Comparison of ENCODE assay signal across 8 cellular contexts in the genomic region with DNA sequence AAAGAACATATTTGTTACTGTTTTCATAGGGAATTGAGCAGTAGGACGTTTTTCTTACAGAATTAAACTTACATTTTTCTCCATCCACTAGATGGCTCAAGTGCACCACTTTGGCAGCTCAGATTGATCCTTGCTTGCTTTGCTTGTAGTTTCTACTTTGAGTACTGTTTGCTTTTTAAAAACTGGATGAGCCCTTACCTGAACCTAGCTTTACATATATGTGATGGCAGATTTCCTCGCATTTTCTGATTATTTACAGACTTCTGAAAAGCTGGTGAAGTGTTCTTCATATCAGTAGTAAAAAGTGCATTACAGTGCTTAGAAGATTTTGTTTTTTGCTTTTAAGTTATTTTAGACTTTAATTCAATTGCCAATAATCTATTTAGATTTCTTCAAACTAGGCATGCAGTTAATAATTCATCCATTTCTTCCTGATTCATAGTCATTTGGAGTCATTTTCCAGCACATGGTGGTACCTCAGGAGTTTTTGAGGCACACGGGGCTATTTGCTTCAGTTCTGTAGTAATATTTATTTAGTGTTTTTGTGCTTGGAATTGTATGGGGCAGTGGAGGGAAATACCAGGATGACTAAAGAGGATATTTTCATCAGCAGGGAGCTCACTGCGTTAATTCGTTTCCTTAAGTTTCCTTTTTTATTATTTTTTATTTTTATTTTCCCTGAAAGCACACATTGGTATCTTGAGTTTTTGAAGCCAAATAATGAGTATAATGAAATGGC. TPM values are rescaled to one million over a fixed set of nuclear protein-coding genes. Genes with fewer than 3 reads are reported as not detected.
DNase-seq lines count a peak whose midpoint lies in the region; ATAC-seq, FAIRE-seq and TF ChIP-seq lines count a peak whose summit lies in the region.

No MANE protein-coding gene starts in this region.

- no peak overlapping the region for H3K9ac ChIP-seq in HepG2 (ENCODE audit: insufficient read depth, low read depth, low read length)

- H3K4me3 ChIP-seq in RWPE2 (ENCODE audit: severe bottlenecking) (no peak overlapping the region), choroid plexus epithelial cell (ENCODE audit: low read depth, low read length) (no peak overlapping the region), HepG2 (replicated peaks in 1 of 3; ENCODE audit: insufficient read depth in 1 of 3, low read depth in 2 of 3, low read length in 3 of 3) (no peak overlapping the region; a peak in 1 of 6 replicates), thyroid gland (replicated peaks in 1 of 3) (no peak overlapping the region)

- 11% methylated on average over 5 of the region's 5 CpGs for WGBS in HepG2 (ENCODE audit: low lambda C conversion rate)
- WGBS in thyroid gland, 2 donors, result 13 to 17% methylated on average over 5 of the region's 5 CpGs

- TF ChIP-seq RAD21 in HepG2 (CRISPR knock-in tag; IDR thresholded peaks at IDR 0.05), result peak; percentile 74

- DNase-seq in activated CD8-positive, alpha-beta memory T cell treated with anti-CD3 and anti-CD28 coated beads, Interleukin-2, amount 50 U/mL, for 4 hours, result peak; percentile 18
- DNase-seq in activated CD8-positive, alpha-beta memory T cell treated with anti-CD3 and anti-CD28 coated beads, Interleukin-2, amount 50 U/mL, for 48 hours, result no peak
- peak; percentile 87 to 94 for DNase-seq in Kasumi-1 (lab: John Stamatoyannopoulos, UW)
- DNase-seq in RWPE2 (ENCODE audit: low spot score), result no peak
- peak; percentile 90 for DNase-seq in choroid plexus epithelial cell (ENCODE audit: low read depth)
- peak; percentile 70 for DNase-seq in HepG2 (ENCODE audit: low spot score)
- peak; percentile 66 to 74 for DNase-seq in thyroid gland

- ATAC-seq in RWPE2 (ENCODE audit: low read depth), result peak; percentile 84
- ATAC-seq in HepG2, result peak; percentile 86
- no peak for ATAC-seq in GM21723 (IDR thresholded peaks at IDR 0.05; ENCODE audit: unreplicated experiment)

- no peak overlapping the region for H2AFZ ChIP-seq in HepG2 (ENCODE audit: low read length)

- peaks cover 26% of the 10 kb centered on the region for H3K4me1 ChIP-seq in RWPE2 (ENCODE audit: insufficient read depth, poor library complexity, severe bottlenecking)
- peaks cover 21% of the 10 kb centered on the region for H3K4me1 ChIP-seq in HepG2 (ENCODE audit: insufficient read depth, low read length)
- peaks cover 37 to 39% of the 10 kb centered on the region in 2 donors for H3K4me1 ChIP-seq in thyroid gland

- H3K36me3 ChIP-seq in RWPE2 (ENCODE audit: low read depth) (no peaks in the 10 kb centered on the region), HepG2 (replicated peaks in 1 of 2; ENCODE audit: control insufficient read depth in 1 of 2, insufficient read depth in 2 of 2, low read length in 2 of 2) (no peaks in the 10 kb centered on the region), thyroid gland (no peaks in the 10 kb centered on the region)

- no peaks in the 10 kb centered on the region for H4K20me1 ChIP-seq in HepG2 (ENCODE audit: insufficient read depth, low read length)

- POLR2A ChIA-PET in HepG2 (lab: Yijun Ruan, JAX), result no interaction called here

- peak overlapping the region; percentile 54 for H3K27ac ChIP-seq in RWPE2 (ENCODE audit: poor library complexity, severe bottlenecking)
- no peak overlapping the region for H3K27ac ChIP-seq in HepG2 (ENCODE audit: extremely low read length, insufficient read depth, low read length)
- peak overlapping the region; percentile 47 to 65 (median 51) for H3K27ac ChIP-seq in thyroid gland

- H3K9me3 ChIP-seq in RWPE2 (ENCODE audit: severe bottlenecking) (no peaks in the 10 kb centered on the region), HepG2 (ENCODE audit: low read length) (no peaks in the 10 kb centered on the region), thyroid gland (no peaks in the 10 kb centered on the region)

- peak; percentile 59 for FAIRE-seq in HepG2 (lab: Jason Lieb, UNC)

- no TSS peak for BruUV-seq in HepG2 (replicated peaks; lab: Mats Ljungman, UMichigan)

- CTCF ChIA-PET in HepG2 (lab: Yijun Ruan, JAX; ENCODE audit: low intra/inter-chr PET ratio, low total read pairs), result interaction anchor here (0.7 to 3.9 kb wide), 8 partner anchors 80 to 294 kb away, joined by 3 to 46 read pairs (median 3); no protein-coding TSS in a partner anchor

- H3K27me3 ChIP-seq in RWPE2 (ENCODE audit: insufficient read depth, poor library complexity, severe bottlenecking) (no peaks in the 10 kb centered on the region), HepG2 (ENCODE audit: control insufficient read depth in 1 of 2, insufficient read depth in 2 of 2, low read length in 2 of 2) (no peaks in the 10 kb centered on the region), thyroid gland (no peaks in the 10 kb centered on the region)

- peak; percentile 90 for TF ChIP-seq CTCF in RWPE2 (IDR thresholded peaks at IDR 0.05; ENCODE audit: poor library complexity, severe bottlenecking)
- peak; percentile 81 for TF ChIP-seq CTCF in choroid plexus epithelial cell (conservative IDR thresholded peaks at IDR 0.05; ENCODE audit: low read depth, low read length)
- peak; percentile 84 for TF ChIP-seq CTCF in HepG2 (CRISPR knock-in tag; IDR thresholded peaks at IDR 0.05)
- peak; percentile 34 to 95 (median 74) for TF ChIP-seq CTCF in thyroid gland (IDR thresholded peaks at IDR 0.05)

- H3K79me2 ChIP-seq in HepG2 (ENCODE audit: insufficient read depth, low read length), result no peaks in the 10 kb centered on the region

- peak overlapping the region; percentile 30; the same call in 1 of the 2 replicates for H3K4me2 ChIP-seq in HepG2 (ENCODE audit: low read depth, low read length)

- no peak for TF ChIP-seq EP300 in HepG2 (IDR thresholded peaks at IDR 0.05; ENCODE audit: low read depth in 2 of 2, low read length in 2 of 2)
- no peak for TF ChIP-seq EP300 in HepG2 (CRISPR knock-in tag; IDR thresholded peaks at IDR 0.05; ENCODE audit: borderline replicate concordance)

- in situ Hi-C loops in HepG2 (cut with HindIII; ENCODE audit: extremely low pct_ligation_motif_present, low pct_unique_long_range_greater_than_20kb), result loop anchor here (5.0 to 25.0 kb wide), 3 partner anchors 84 to 299 kb away; no protein-coding TSS in a partner anchor

- TF ChIP-seq POLR2A in HepG2 (IDR thresholded peaks at IDR 0.05; ENCODE audit: insufficient read depth in 1 of 2, low read depth in 2 of 2, low read length in 2 of 2) (no peak), thyroid gland (IDR thresholded peaks at IDR 0.05) (no peak)

- intact Hi-C loops in HepG2 (cut with micrococcal nuclease; ENCODE audit: unreplicated experiment), result loop anchor here (1.0 to 10.0 kb wide), 5 partner anchors 21 to 294 kb away; no protein-coding TSS in a partner anchor
- intact Hi-C loops in thyroid gland (cut with DNase I), result loop anchor here (5.0 kb wide), 1 partner anchor 294 kb away; no protein-coding TSS in a partner anchor

TF ChIP-seq in HepG2, 621 proteins besides CTCF, POLR2A, EP300 and RAD21 (continues in another document):
- peak; percentile 88 for TF ChIP-seq STAG1 (CRISPR knock-in tag; IDR thresholded peaks at IDR 0.05)
- TF ChIP-seq ZNF329 (CRISPR knock-in tag; IDR thresholded peaks at IDR 0.05; ENCODE audit: low read depth), result peak; percentile 97
- no peak for TF ChIP-seq CREB1 (IDR thresholded peaks at IDR 0.05)
- TF ChIP-seq CREB1 (CRISPR knock-in tag; IDR thresholded peaks at IDR 0.05), result peak; percentile 12; the same call in 1 of the 2 replicates
- TF ChIP-seq, protein P1, sequence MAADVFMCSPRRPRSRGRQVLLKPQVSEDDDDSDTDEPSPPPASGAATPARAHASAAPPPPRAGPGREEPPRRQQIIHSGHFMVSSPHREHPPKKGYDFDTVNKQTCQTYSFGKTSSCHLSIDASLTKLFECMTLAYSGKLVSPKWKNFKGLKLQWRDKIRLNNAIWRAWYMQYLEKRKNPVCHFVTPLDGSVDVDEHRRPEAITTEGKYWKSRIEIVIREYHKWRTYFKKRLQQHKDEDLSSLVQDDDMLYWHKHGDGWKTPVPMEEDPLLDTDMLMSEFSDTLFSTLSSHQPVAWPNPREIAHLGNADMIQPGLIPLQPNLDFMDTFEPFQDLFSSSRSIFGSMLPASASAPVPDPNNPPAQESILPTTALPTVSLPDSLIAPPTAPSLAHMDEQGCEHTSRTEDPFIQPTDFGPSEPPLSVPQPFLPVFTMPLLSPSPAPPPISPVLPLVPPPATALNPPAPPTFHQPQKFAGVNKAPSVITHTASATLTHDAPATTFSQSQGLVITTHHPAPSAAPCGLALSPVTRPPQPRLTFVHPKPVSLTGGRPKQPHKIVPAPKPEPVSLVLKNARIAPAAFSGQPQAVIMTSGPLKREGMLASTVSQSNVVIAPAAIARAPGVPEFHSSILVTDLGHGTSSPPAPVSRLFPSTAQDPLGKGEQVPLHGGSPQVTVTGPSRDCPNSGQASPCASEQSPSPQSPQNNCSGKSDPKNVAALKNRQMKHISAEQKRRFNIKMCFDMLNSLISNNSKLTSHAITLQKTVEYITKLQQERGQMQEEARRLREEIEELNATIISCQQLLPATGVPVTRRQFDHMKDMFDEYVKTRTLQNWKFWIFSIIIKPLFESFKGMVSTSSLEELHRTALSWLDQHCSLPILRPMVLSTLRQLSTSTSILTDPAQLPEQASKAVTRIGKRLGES (CRISPR knock-in tag; IDR thresholded peaks at IDR 0.05; ENCODE audit: borderline replicate concordance), result no peak

RNA-seq across cellular contexts. Expression of gene MAPK8, which starts 57.3 kb away (rescaled TPM):
- total RNA-seq in HepG2 (2016; rRNA removed; fragmentation: Illumina TruSeq; extraction: Trizol), result 47.3 and 64.5 TPM in 2 replicates
- 38.1 and 43.3 TPM in 2 replicates for total RNA-seq in HepG2 (2016; cell fraction: cytosol; rRNA removed; fragmentation: Illumina TruSeq; extraction: Trizol; ENCODE audit: low read depth)
- total RNA-seq in HepG2 (2016; cell fraction: insoluble cytoplasmic fraction; rRNA removed; fragmentation: Illumina TruSeq; extraction: Trizol), result 52.5 and 69.3 TPM in 2 replicates
- 40.8 and 50.0 TPM in 2 replicates for total RNA-seq in HepG2 (2016; cell fraction: membrane; rRNA removed; fragmentation: Illumina TruSeq; extraction: Trizol)
- 47.3 and 50.1 TPM in 2 replicates for total RNA-seq in HepG2 (2016; cell fraction: nucleus; rRNA removed; fragmentation: Illumina TruSeq; extraction: Trizol)
- polyA plus RNA-seq in HepG2 (2011; rRNA removed), result 28.9 and 41.6 TPM in 2 replicates
- polyA plus RNA-seq in HepG2 (2011; cell fraction: cytosol; rRNA removed), result 20.5 and 25.1 TPM in 2 replicates
- polyA plus RNA-seq in HepG2 (2011; cell fraction: nucleus; rRNA removed), result 23.9 and 28.6 TPM in 2 replicates
- 27.8 and 29.2 TPM in 2 replicates for polyA plus RNA-seq in HepG2 (2012)
- 7.5 and 9.5 TPM in 2 replicates for polyA plus RNA-seq in HepG2 (2016; cell fraction: cytosol; fragmentation: Illumina TruSeq; extraction: Trizol; ENCODE audit: low read depth)
- polyA plus RNA-seq in HepG2 (2016; cell fraction: insoluble cytoplasmic fraction; fragmentation: Illumina TruSeq; extraction: Trizol; ENCODE audit: low read depth), result 48.2 and 48.3 TPM in 2 replicates
- 18.9 and 25.1 TPM in 2 replicates for polyA plus RNA-seq in HepG2 (2016; cell fraction: membrane; fragmentation: Illumina TruSeq; extraction: Trizol; ENCODE audit: low read depth)
- polyA plus RNA-seq in HepG2 (2016; cell fraction: nucleus; fragmentation: Illumina TruSeq; extraction: Trizol; ENCODE audit: insufficient read depth, low read depth), result 49.0 and 52.9 TPM in 2 replicates
- 13.2 and 15.2 TPM in 2 replicates for polyA minus RNA-seq in HepG2 (2011; rRNA and poly(A)+ RNA removed; ENCODE audit: low replicate concordance)
- 20.2 and 27.6 TPM in 2 replicates for polyA minus RNA-seq in HepG2 (2011; cell fraction: cytosol; rRNA and poly(A)+ RNA removed)
- polyA minus RNA-seq in HepG2 (2011; cell fraction: nucleus; rRNA and poly(A)+ RNA removed), result 79.8 and 93.3 TPM in 2 replicates
- total RNA-seq in thyroid gland, result 100 to 1,000 TPM in 2 of 4 donors, 10 to 100 TPM in 2; 76.2 to 165 (median 99.0) TPM

Comparison
In these comparisons a context has a peak if more than half of its experiments do, and no peak if none do; other contexts are left out.
1. DNase-seq: peak in activated CD8-positive, alpha-beta memory T cell treated with anti-CD3 and anti-CD28 coated beads, Interleukin-2, amount 50 U/mL, for 4 hours (single experiment), Kasumi-1 (2 of 2), choroid plexus epithelial cell (single experiment), HepG2 (single experiment) and thyroid gland (2 of 2); none in activated CD8-positive, alpha-beta memory T cell treated with anti-CD3 and anti-CD28 coated beads, Interleukin-2, amount 50 U/mL, for 48 hours (single experiment) and RWPE2 (single experiment).
2. Peak in every context shown above with its lines, with median percentiles within 50 percentile points of each other: CTCF ChIP-seq.